ENCODE assay signal across 8 cellular contexts in genomic region chr22:37018815-37019308, GRCh38. TPM values are rescaled to one million over a fixed set of nuclear protein-coding genes. Genes with fewer than 3 reads are reported as not detected.
A peak's percentile ranks its signal among the peaks of the same experiment; 100 is the strongest.
DNase-seq lines count a peak whose midpoint lies in the region; ATAC-seq, FAIRE-seq and TF ChIP-seq lines count a peak whose summit lies in the region.

No MANE protein-coding gene starts in this region.

- peak; percentile 24 for FAIRE-seq in GM12892 (lab: Jason Lieb, UNC)

- H3K4me1 ChIP-seq in esophagus squamous epithelium, result peaks cover 35 to 80% (median 46%) of the 10 kb centered on the region in 3 donors

- H2AFZ ChIP-seq in SU-DHL-6 (ENCODE audit: low read depth, low read length, severe bottlenecking), result peak overlapping the region; percentile 77

- TF ChIP-seq CTCF in SU-DHL-6 (IDR thresholded peaks at IDR 0.05; ENCODE audit: insufficient read depth, low read length, poor library complexity, severe bottlenecking) (no peak), esophagus squamous epithelium (IDR thresholded peaks at IDR 0.05) (no peak)

- no peaks in the 10 kb centered on the region for H3K36me3 ChIP-seq in SU-DHL-6 (ENCODE audit: low read length)
- peaks cover 0 to 28% (median 0%) of the 10 kb centered on the region in 3 donors for H3K36me3 ChIP-seq in esophagus squamous epithelium

- H3K4me3 ChIP-seq in SU-DHL-6 (ENCODE audit: insufficient read depth, low read length, poor library complexity, severe bottlenecking), result peak overlapping the region; percentile 91
- peak overlapping the region; percentile 79 to 97 (median 92) for H3K4me3 ChIP-seq in esophagus squamous epithelium

- H3K9me3 ChIP-seq in SU-DHL-6 (ENCODE audit: insufficient read depth, low read length), result no peaks in the 10 kb centered on the region
- no peaks in the 10 kb centered on the region for H3K9me3 ChIP-seq in esophagus squamous epithelium

- H3K79me2 ChIP-seq in SU-DHL-6 (ENCODE audit: insufficient read depth, low read length), result no peaks in the 10 kb centered on the region

- TF ChIP-seq POLR2A in GM12892 (IDR thresholded peaks at IDR 0.05; ENCODE audit: low read depth, low read length) (no peak), esophagus squamous epithelium (IDR thresholded peaks at IDR 0.05) (no peak)

- H3F3A ChIP-seq in SU-DHL-6 (ENCODE audit: insufficient read depth), result no peaks in the 10 kb centered on the region

- peak; percentile 13 for ATAC-seq in HG02970 (IDR thresholded peaks at IDR 0.05; ENCODE audit: low FRiP score, unreplicated experiment)
- no peak for ATAC-seq in GM18517 (IDR thresholded peaks at IDR 0.05; ENCODE audit: unreplicated experiment)
- no peak for ATAC-seq in HG03520 (IDR thresholded peaks at IDR 0.05; ENCODE audit: unreplicated experiment)

- DNase-seq in GM12892 (ENCODE audit: insufficient read length) (no peak), esophagus squamous epithelium (lab: John Stamatoyannopoulos, UW) (no peak), myocyte (ENCODE audit: low read depth) (peak; percentile 54)
- DNase-seq in activated effector memory CD4-positive, alpha-beta T cell treated with Interleukin-2 at 50 U/mL for 16 hours, result no peak

- 0% methylated on average over 14 of the region's 35 CpGs; no CpG with 5 or more reads in 1 of the 2 donors for WGBS in esophagus squamous epithelium, 2 donors

- H3K27ac ChIP-seq in SU-DHL-6 (ENCODE audit: low read depth, low read length), result no peak overlapping the region
- peak overlapping the region; percentile 92 to 99 (median 96) for H3K27ac ChIP-seq in esophagus squamous epithelium

- H3K27me3 ChIP-seq in SU-DHL-6 (ENCODE audit: low read length) (no peaks in the 10 kb centered on the region), esophagus squamous epithelium (no peaks in the 10 kb centered on the region)

- intact Hi-C loops in esophagus squamous epithelium (cut with DNase I), result no loop called here

- H3K9me2 ChIP-seq in SU-DHL-6 (replicated peaks; ENCODE audit: insufficient read depth, low read length), result no peaks in the 10 kb centered on the region

- H3K4me2 ChIP-seq in SU-DHL-6 (ENCODE audit: low read depth, low read length, poor library complexity, severe bottlenecking), result peak overlapping the region; percentile 58

- peak overlapping the region; percentile 83 for H3K9ac ChIP-seq in SU-DHL-6 (ENCODE audit: low read length)

- no peaks in the 10 kb centered on the region for H4K20me1 ChIP-seq in SU-DHL-6 (ENCODE audit: low read depth, low read length)

RNA-seq across cellular contexts. Expression of gene TST, which starts 0.4 kb away (rescaled TPM):
- polyA plus RNA-seq in GM12892 (2012; ENCODE audit: missing spikeins), result 4.9 TPM
- 100 to 1,000 TPM in 2 of 4 donors, 10 to 100 TPM in 2; 60.8 to 163 (median 82.9) TPM for total RNA-seq in esophagus squamous epithelium
- 31.9 and 32.2 TPM in 2 replicates for total RNA-seq in myocyte
- 13.3 TPM for polyA plus RNA-seq in myocyte (2012)

RNA-seq across cellular contexts. Expression of gene MPST, which starts 0.7 kb away (rescaled TPM):
- polyA plus RNA-seq in GM12892 (2012; ENCODE audit: missing spikeins), result 8.3 TPM
- total RNA-seq in esophagus squamous epithelium (100 to 1,000 TPM in 3 of 4 donors, 10 to 100 TPM in 1; 88.4 to 160 (median 132) TPM), myocyte (71.5 and 109 TPM in 2 replicates)
- 32.2 TPM for polyA plus RNA-seq in myocyte (2012)

RNA-seq across cellular contexts. Expression of gene KCTD17, which starts 32.7 kb away (rescaled TPM):
- 7.4 TPM for polyA plus RNA-seq in GM12892 (2012; ENCODE audit: missing spikeins)
- total RNA-seq in esophagus squamous epithelium (10 to 100 TPM in 1 of 4 donors, 1 to 10 TPM in 3; 1.1 to 10.7 (median 6.5) TPM), myocyte (10.7 and 11.0 TPM in 2 replicates)
- polyA plus RNA-seq in myocyte (2012), result 32.2 TPM
